Comparison of ENCODE assay signal across 20 cellular contexts in the genomic region with DNA sequence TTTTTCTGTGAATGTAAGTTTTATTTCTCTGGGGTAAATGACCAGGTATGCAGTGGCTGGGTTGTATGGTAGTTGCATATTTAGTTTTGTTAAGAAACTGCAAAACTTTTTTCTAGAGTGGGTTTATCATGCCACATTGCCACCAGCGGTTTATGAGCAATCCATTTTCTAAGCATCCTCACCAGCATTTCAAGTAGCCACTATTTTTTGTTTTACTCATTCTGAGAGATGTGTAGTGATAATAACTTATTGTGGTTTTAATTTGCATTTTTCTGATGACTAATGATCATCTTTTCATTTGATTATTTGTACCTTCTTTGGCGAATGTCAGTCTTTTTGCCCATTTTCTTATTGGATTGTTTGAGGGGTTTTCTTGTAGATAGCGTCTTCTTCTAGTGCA. TPM values are rescaled to one million over a fixed set of nuclear protein-coding genes. Genes with fewer than 3 reads are reported as not detected.
DNase-seq lines count a peak whose midpoint lies in the region; ATAC-seq and TF ChIP-seq lines count a peak whose summit lies in the region.
"Had no signal": no experiment of that assay in that cellular context is flagged by ENCODE, and none has a peak within 500 bp of the region (broad histone marks: within the 10 kb centered on the region; RNA-seq: fewer than 3 reads in every experiment).

No MANE protein-coding gene starts in this region.

- CTCF ChIA-PET in CD8-positive, alpha-beta memory T cell (lab: Charles Lee): no interaction called here

- peak overlapping the region; percentile 39 for H3K4me2 ChIP-seq in SU-DHL-6 (ENCODE audit: low read depth, low read length, poor library complexity, severe bottlenecking)

- no peak overlapping the region for H3K4me3 ChIP-seq in CD8-positive, alpha-beta memory T cell (ENCODE audit: low read length)
- H3K4me3 ChIP-seq in GM12865 (ENCODE audit: low read depth, low read length) (no peak overlapping the region), SU-DHL-6 (ENCODE audit: insufficient read depth, low read length, poor library complexity, severe bottlenecking) (no peak overlapping the region), right atrium auricular region (no peak overlapping the region)
- no peak overlapping the region for H3K4me3 ChIP-seq in effector memory CD4-positive, alpha-beta T cell (ENCODE audit: insufficient read depth, low read depth, low read length, poor library complexity, severe bottlenecking)
- H3K4me3 ChIP-seq: GM23248, Peyer's patch, testis had no signal

- H3K9me2 ChIP-seq in SU-DHL-6 (replicated peaks; ENCODE audit: insufficient read depth, low read length): no peaks in the 10 kb centered on the region

- no peaks in the 10 kb centered on the region for H3K36me3 ChIP-seq in CD8-positive, alpha-beta memory T cell (ENCODE audit: insufficient read depth, low read length)
- H3K36me3 ChIP-seq in SU-DHL-6 (ENCODE audit: low read length) (no peaks in the 10 kb centered on the region), right atrium auricular region (no peaks in the 10 kb centered on the region)
- no peaks in the 10 kb centered on the region for H3K36me3 ChIP-seq in effector memory CD4-positive, alpha-beta T cell (ENCODE audit: control insufficient read depth, insufficient read depth, low read length)
- H3K36me3 ChIP-seq: Peyer's patch had no signal

- no peaks in the 10 kb centered on the region for H3K27me3 ChIP-seq in CD8-positive, alpha-beta memory T cell (ENCODE audit: insufficient read depth, low read length, poor library complexity, severe bottlenecking)
- H3K27me3 ChIP-seq in SU-DHL-6 (ENCODE audit: low read length): no peaks in the 10 kb centered on the region
- no peaks in the 10 kb centered on the region for H3K27me3 ChIP-seq in right atrium auricular region
- peaks cover 5% of the 10 kb centered on the region for H3K27me3 ChIP-seq in effector memory CD4-positive, alpha-beta T cell (replicated peaks; ENCODE audit: control insufficient read depth, insufficient read depth, low read length, poor library complexity, severe bottlenecking)
- H3K27me3 ChIP-seq: Peyer's patch, testis had no signal

- H3K9ac ChIP-seq in SU-DHL-6 (ENCODE audit: low read length): no peak overlapping the region
- H3K9ac ChIP-seq: GM23248 had no signal

- H3K9me3 Mint-ChIP-seq in CD8-positive, alpha-beta memory T cell: no peaks in the 10 kb centered on the region
- H3K9me3 Mint-ChIP-seq: activated CD4-positive, alpha-beta T cell treated with anti-CD3 and anti-CD28 coated beads, Interleukin-2, amount 10 ng/mL, durations not matched to agents 24 days and 14 days; activated T-helper 1 cell treated with anti-CD3 and anti-CD28 coated beads, Interleukin-12 subunit alpha, Interleukin-12 subunit beta, Interleukin-2, Interleukin-4 antibody, amounts not matched to agents 30 ng/mL and 10 ng/mL and 1 ng/mL, durations not matched to agents 14 hours and 24 hours and 36 hours; dendritic cell treated with granulocyte-macrophage colony-stimulating factor and Interleukin-4, amounts not matched to agents 40 ng/mL and 50 ng/mL, for 4 days; nephron had no signal

- no peaks in the 10 kb centered on the region for H3K79me2 ChIP-seq in SU-DHL-6 (ENCODE audit: insufficient read depth, low read length)

- no peaks in the 10 kb centered on the region for H3F3A ChIP-seq in SU-DHL-6 (ENCODE audit: insufficient read depth)

- H3K27ac Mint-ChIP-seq in CD8-positive, alpha-beta memory T cell: peak overlapping the region in 4 of 8 donors; percentile 30 to 79 (median 48)
- H3K27ac Mint-ChIP-seq: activated CD4-positive, alpha-beta T cell treated with anti-CD3 and anti-CD28 coated beads, Interleukin-2, amount 10 ng/mL, durations not matched to agents 24 days and 14 days; activated T-helper 1 cell treated with anti-CD3 and anti-CD28 coated beads, Interleukin-12 subunit alpha, Interleukin-12 subunit beta, Interleukin-2, Interleukin-4 antibody, amounts not matched to agents 30 ng/mL and 10 ng/mL and 1 ng/mL, durations not matched to agents 14 hours and 24 hours and 36 hours; dendritic cell treated with granulocyte-macrophage colony-stimulating factor and Interleukin-4, amounts not matched to agents 40 ng/mL and 50 ng/mL, for 4 days; nephron had no signal

- peaks cover 0 to 2% (median 0%) of the 10 kb centered on the region in 3 donors for H3K36me3 Mint-ChIP-seq in CD8-positive, alpha-beta memory T cell

- no peak overlapping the region for H2AFZ ChIP-seq in SU-DHL-6 (ENCODE audit: low read depth, low read length, severe bottlenecking)
- H2AFZ ChIP-seq: GM23248 had no signal

- H3K27me3 Mint-ChIP-seq in CD8-positive, alpha-beta memory T cell: peaks cover 0 to 1% of the 10 kb centered on the region in 2 donors
- H3K27me3 Mint-ChIP-seq: dendritic cell treated with granulocyte-macrophage colony-stimulating factor and Interleukin-4, amounts not matched to agents 40 ng/mL and 50 ng/mL, for 4 days had no signal

- TF ChIP-seq CTCF in GM12865 (IDR thresholded peaks at IDR 0.05; ENCODE audit: insufficient read depth, low read depth, low read length, missing control alignments) (no peak), SU-DHL-6 (IDR thresholded peaks at IDR 0.05; ENCODE audit: insufficient read depth, low read length, poor library complexity, severe bottlenecking) (no peak), right atrium auricular region (IDR thresholded peaks at IDR 0.05) (no peak)

- H3K4me1 ChIP-seq in CD8-positive, alpha-beta memory T cell (ENCODE audit: insufficient read depth, low read length): peaks cover 18% of the 10 kb centered on the region
- H3K4me1 ChIP-seq in right atrium auricular region: no peaks in the 10 kb centered on the region
- H3K4me1 ChIP-seq in effector memory CD4-positive, alpha-beta T cell (ENCODE audit: control insufficient read depth, insufficient read depth, low read length, poor library complexity, severe bottlenecking): no peaks in the 10 kb centered on the region
- H3K4me1 ChIP-seq: Peyer's patch, testis had no signal

- H3K9me3 ChIP-seq in CD8-positive, alpha-beta memory T cell (ENCODE audit: low read length): no peaks in the 10 kb centered on the region
- H3K9me3 ChIP-seq in SU-DHL-6 (ENCODE audit: insufficient read depth, low read length) (no peaks in the 10 kb centered on the region), right atrium auricular region (no peaks in the 10 kb centered on the region)
- no peaks in the 10 kb centered on the region for H3K9me3 ChIP-seq in effector memory CD4-positive, alpha-beta T cell (ENCODE audit: control insufficient read depth, low read length)
- H3K9me3 ChIP-seq: Peyer's patch, testis had no signal

- POLR2A ChIA-PET in CD8-positive, alpha-beta memory T cell (lab: Charles Lee): no interaction called here

- intact Hi-C loops in left colon (cut with DNase I, micrococcal nuclease): no loop called here

- H3K4me1 Mint-ChIP-seq in CD8-positive, alpha-beta memory T cell: peaks cover 28 to 36% (median 35%) of the 10 kb centered on the region in 3 donors
- H3K4me1 Mint-ChIP-seq: activated CD4-positive, alpha-beta T cell treated with anti-CD3 and anti-CD28 coated beads, Interleukin-2, amount 10 ng/mL, durations not matched to agents 24 days and 14 days; nephron had no signal

- H3K4me3 Mint-ChIP-seq in CD8-positive, alpha-beta memory T cell: peak overlapping the region in 6 of 7 donors; percentile 28 to 70 (median 44)
- H3K4me3 Mint-ChIP-seq: activated CD4-positive, alpha-beta T cell treated with anti-CD3 and anti-CD28 coated beads, Interleukin-2, amount 10 ng/mL, durations not matched to agents 24 days and 14 days; activated T-helper 1 cell treated with anti-CD3 and anti-CD28 coated beads, Interleukin-12 subunit alpha, Interleukin-12 subunit beta, Interleukin-2, Interleukin-4 antibody, amounts not matched to agents 30 ng/mL and 10 ng/mL and 1 ng/mL, durations not matched to agents 14 hours and 24 hours and 36 hours; dendritic cell treated with granulocyte-macrophage colony-stimulating factor and Interleukin-4, amounts not matched to agents 40 ng/mL and 50 ng/mL, for 4 days; nephron had no signal

- no peak for DNase-seq in CD8-positive, alpha-beta memory T cell
- peak; percentile 55 for DNase-seq in GM12865 (ENCODE audit: low read depth)
- DNase-seq in right atrium auricular region (ENCODE audit: low spot score): no peak
- no peak for DNase-seq in left colon
- DNase-seq in effector memory CD4-positive, alpha-beta T cell: no peak
- DNase-seq: activated CD4-positive, alpha-beta T cell treated with anti-CD3 and anti-CD28 coated beads, Interleukin-2, amount 10 ng/mL, durations not matched to agents 24 days and 14 days; erythroblast; GM23248; Kasumi-1; left cardiac atrium; NCI-H1417; NCI-H2171; Peyer's patch; stimulated activated CD4-positive, alpha-beta T cell treated with anti-CD3 and anti-CD28 coated beads, Interleukin-4, amount 100 ng/mL, for 4 hours; testis had no signal

- no peak overlapping the region for H3K27ac ChIP-seq in CD8-positive, alpha-beta memory T cell (ENCODE audit: low read depth, low read length)
- H3K27ac ChIP-seq in SU-DHL-6 (ENCODE audit: low read depth, low read length) (no peak overlapping the region), right atrium auricular region (no peak overlapping the region)
- no peak overlapping the region for H3K27ac ChIP-seq in effector memory CD4-positive, alpha-beta T cell (ENCODE audit: insufficient read depth, low read length, poor library complexity, severe bottlenecking)
- H3K27ac ChIP-seq: GM23248, Peyer's patch, testis had no signal

- peak; percentile 70 for ATAC-seq in HG02798 (IDR thresholded peaks at IDR 0.05; ENCODE audit: poor library complexity, unreplicated experiment)
- ATAC-seq in left colon: no peak
- ATAC-seq: left cardiac atrium had no signal

- H4K20me1 ChIP-seq in SU-DHL-6 (ENCODE audit: low read depth, low read length): peaks cover 3% of the 10 kb centered on the region; the same call in 1 of the 2 replicates

RNA-seq across cellular contexts. Expression of a gene that starts 56.2 kb away (rescaled TPM):
- total RNA-seq in CD8-positive, alpha-beta memory T cell: 1 to 10 TPM; 1.2 to 1.4 TPM
- polyA plus RNA-seq in CD8-positive, alpha-beta memory T cell: 0.35 TPM
- total RNA-seq in right atrium auricular region (10 to 100 TPM in 1 of 2 donors, 1 to 10 TPM in 1; 9.4 to 10.9 TPM), left colon (10 to 100 TPM; 24.5 to 32.4 TPM)

Comparison
In these comparisons a context has a peak if more than half of its experiments do, and no peak if none do; other contexts are left out.
1. RNA of a gene that starts 56.2 kb away (total RNA-seq): 24.5 to 32.4 TPM in left colon and 9.4 to 10.9 TPM in right atrium auricular region; 1.2 to 1.4 TPM in CD8-positive, alpha-beta memory T cell; every median in the first group is over 4 times any median in the second.